ENCODE assay signal across 1 cellular context in genomic region chr11:116504541-116505149, GRCh38.
TF ChIP-seq lines count a peak whose summit lies in the region.

No MANE protein-coding gene starts in this region.

TF ChIP-seq in HepG2, 621 proteins besides CTCF, POLR2A, EP300 and RAD21 (continued from another document):
- TF ChIP-seq ZNF597 (CRISPR knock-in tag; IDR thresholded peaks at IDR 0.05) (no peak), NFKB2 (CRISPR knock-in tag; IDR thresholded peaks at IDR 0.05; ENCODE audit: borderline replicate concordance) (no peak), RBAK (CRISPR knock-in tag; IDR thresholded peaks at IDR 0.05) (no peak), FIP1L1 (IDR thresholded peaks at IDR 0.05; ENCODE audit: borderline replicate concordance, insufficient read depth, low read depth, low read length) (no peak), HMGXB4 (CRISPR knock-in tag; IDR thresholded peaks at IDR 0.05; ENCODE audit: borderline replicate concordance in 1 of 2, low read depth in 1 of 2) (no peak)
